Comparison of ENCODE assay signal across 26 cellular contexts in genomic region chr13:57982782-57983181, GRCh38.
"Had no signal": no experiment of that assay in that cellular context is flagged by ENCODE, and none has a peak within 500 bp of the region (broad histone marks: within the 10 kb centered on the region; RNA-seq: fewer than 3 reads in every experiment).

No MANE protein-coding gene starts in this region.

- H3K9me3 ChIP-seq: suprapubic skin, testis, thoracic aorta, thyroid gland, tibial nerve, upper lobe of right lung, uterus, vagina had no signal

- DNase-seq: stimulated activated CD4-positive, alpha-beta T cell treated with anti-CD3 and anti-CD28 coated beads, Interleukin-2, amount 100 ng/mL, for 48 hours; stimulated activated CD4-positive, alpha-beta T cell treated with anti-CD3 and anti-CD28 coated beads, Interleukin-4, amount 100 ng/mL, for 1 hour; stimulated activated CD4-positive, alpha-beta T cell treated with anti-CD3 and anti-CD28 coated beads, Interleukin-4, amount 100 ng/mL, for 24 hours; stimulated activated CD4-positive, alpha-beta T cell treated with anti-CD3 and anti-CD28 coated beads, Interleukin-4, amount 100 ng/mL, for 4 hours; stimulated activated CD8-positive, alpha-beta memory T cell treated with anti-CD3 and anti-CD28 coated beads, Interleukin-4, amount 100 ng/mL, for 48 hours; stimulated activated naive B cell treated with anti-CD40 and anti-IgM and Interleukin-4, amounts not matched to agents 10 μg/mL and 1 μg/mL and 100 μg/mL, for 72 hours; stimulated activated naive CD4-positive, alpha-beta T cell; stimulated activated naive CD4-positive, alpha-beta T cell treated with Interleukin-2 at 50 U/mL for 16 hours; stimulated activated naive CD8-positive, alpha-beta T cell treated with anti-CD3 and anti-CD28 coated beads, Interleukin-15, amount 100 ng/mL, for 72 hours; stimulated activated naive CD8-positive, alpha-beta T cell treated with anti-CD3 and anti-CD28 coated beads, Interleukin-15, Interleukin-2, amounts not matched to agents 100 U/mL and 50 U/mL, for 24 hours; stomach; substantia nigra; testis; thyroid gland; tibial artery; transverse colon; trophoblast cell; upper lobe of left lung; upper lobe of right lung; uterus had no signal

- H3K4me1 ChIP-seq: stomach, suprapubic skin, testis, thyroid gland, tibial artery, tibial nerve, transverse colon, upper lobe of left lung, upper lobe of right lung, uterus, vagina had no signal

- H3K27ac ChIP-seq: stomach, suprapubic skin, testis, thoracic aorta, thyroid gland, tibial artery, tibial nerve, transverse colon, upper lobe of left lung, upper lobe of right lung, uterus, vagina had no signal

- H3K36me3 ChIP-seq: stomach, suprapubic skin, thoracic aorta, thyroid gland, tibial artery, tibial nerve, transverse colon, upper lobe of left lung, upper lobe of right lung, uterus, vagina had no signal

- H3K4me3 ChIP-seq: stomach, suprapubic skin, testis, thoracic aorta, thyroid gland, tibial artery, tibial nerve, transverse colon, upper lobe of left lung, upper lobe of right lung, uterus, vagina had no signal

- ATAC-seq: stimulated activated effector memory CD8-positive, alpha-beta T cell treated with anti-CD3 and anti-CD28 coated beads, Interleukin-12 subunit alpha, Interleukin-12 subunit beta, amount 100 ng/mL, for 72 hours; stimulated activated memory B cell treated with anti-CD40 and anti-IgM and Interleukin-4, amounts not matched to agents 10 μg/mL and 1 μg/mL and 100 μg/mL, for 72 hours; stimulated activated naive B cell treated with anti-CD40 and anti-IgM and Interleukin-4, amounts not matched to agents 10 μg/mL and 1 μg/mL and 100 μg/mL, for 72 hours; stimulated activated naive CD8-positive, alpha-beta T cell treated with anti-CD3 and anti-CD28 coated beads, Interleukin-15, amount 100 ng/mL, for 72 hours; stimulated activated naive CD8-positive, alpha-beta T cell treated with anti-CD3 and anti-CD28 coated beads, Interleukin-15, Interleukin-2, amounts not matched to agents 100 U/mL and 50 U/mL, for 24 hours; upper lobe of right lung had no signal

- H3K27me3 ChIP-seq: stomach, suprapubic skin, testis, thyroid gland, tibial artery, tibial nerve, transverse colon, upper lobe of left lung, upper lobe of right lung, uterus, vagina had no signal
